In genomic region chr2:45851576-45852304, GRCh38 we compare ENCODE assay signal across 14 cellular contexts.
A peak's percentile ranks its signal among the peaks of the same experiment; 100 is the strongest.
DNase-seq lines count a peak whose midpoint lies in the region; ATAC-seq, FAIRE-seq and TF ChIP-seq lines count a peak whose summit lies in the region.
"Had no signal": no experiment of that assay in that cellular context is flagged by ENCODE, and none has a peak within 500 bp of the region (broad histone marks: within the 10 kb centered on the region; RNA-seq: fewer than 3 reads in every experiment).

No MANE protein-coding gene starts in this region.

- H3K4me1 ChIP-seq in A549 (peaks cover 10% of the 10 kb centered on the region), RWPE2 (ENCODE audit: insufficient read depth, poor library complexity, severe bottlenecking) (peaks cover 30% of the 10 kb centered on the region), foreskin keratinocyte (peaks cover 14% of the 10 kb centered on the region), testis (no peaks in the 10 kb centered on the region)
- H3K4me1 ChIP-seq: SJSA1 had no signal

- TF ChIP-seq CTCF in A549 (IDR thresholded peaks at IDR 0.05) = no peak
- no peak for TF ChIP-seq CTCF in RWPE2 (IDR thresholded peaks at IDR 0.05; ENCODE audit: poor library complexity, severe bottlenecking)
- TF ChIP-seq CTCF in foreskin keratinocyte (conservative IDR thresholded peaks at IDR 0.05) = no peak
- no peak for TF ChIP-seq CTCF in GM20000 (IDR thresholded peaks at IDR 0.05; ENCODE audit: extremely low read depth, missing control alignments)
- no peak for TF ChIP-seq CTCF in testis (IDR thresholded peaks at IDR 0.05)

- H3K27me3 ChIP-seq in RWPE2 (ENCODE audit: insufficient read depth, poor library complexity, severe bottlenecking) (no peaks in the 10 kb centered on the region), foreskin keratinocyte (no peaks in the 10 kb centered on the region), testis (no peaks in the 10 kb centered on the region)
- H3K27me3 ChIP-seq: SJSA1 had no signal

- H3K9me3 ChIP-seq in A549 = no peaks in the 10 kb centered on the region
- peaks cover 4% of the 10 kb centered on the region for H3K9me3 ChIP-seq in RWPE2 (ENCODE audit: severe bottlenecking)
- no peaks in the 10 kb centered on the region for H3K9me3 ChIP-seq in testis
- H3K9me3 ChIP-seq: SJSA1 had no signal

- TF ChIP-seq POLR2A in A549 (IDR thresholded peaks at IDR 0.05; ENCODE audit: low read length) (no peak), H54 (IDR thresholded peaks at IDR 0.05; ENCODE audit: low read depth, low read length) (no peak), testis (IDR thresholded peaks at IDR 0.05) (no peak)

- peak; percentile 15 to 40 for DNase-seq in A549 (ENCODE audit: low read depth in 1 of 2, low spot score in 1 of 2)
- DNase-seq in H54 (ENCODE audit: insufficient read length, low spot score) = peak; percentile 49
- peak; percentile 75 for DNase-seq in RWPE2 (ENCODE audit: low spot score)
- DNase-seq in foreskin keratinocyte = peak; percentile 51 to 72
- DNase-seq in GM20000 (ENCODE audit: low spot score) = no peak
- DNase-seq in testis = no peak
- no peak for DNase-seq in stimulated activated CD4-positive, alpha-beta T cell treated with anti-CD3 and anti-CD28 coated beads, Interleukin-2, amount 100 ng/mL, for 48 hours
- no peak for DNase-seq in stimulated activated CD4-positive, alpha-beta T cell treated with anti-CD3 and anti-CD28 coated beads, Interleukin-1b, Interleukin-23, amount 100 ng/mL, for 48 hours
- DNase-seq: activated CD4-positive, alpha-beta T cell treated with anti-CD3 and anti-CD28 coated beads, Interleukin-2, amount 50 U/mL, for 48 hours; midbrain; NCI-H1092 had no signal

- 0 out of 3 replicates have a peak overlapping the region, but pooled peaks have one; percentile 2 for H3K4me2 ChIP-seq in A549

- H3K4me3 ChIP-seq in A549 (no peak overlapping the region), RWPE2 (ENCODE audit: severe bottlenecking) (no peak overlapping the region), testis (no peak overlapping the region)
- H3K4me3 ChIP-seq: SJSA1, skin epidermis had no signal

- peak; percentile 45 to 80; a peak in 3 of 6 replicates for ATAC-seq in A549
- peak; percentile 94 for ATAC-seq in RWPE2 (ENCODE audit: low read depth)
- peak; percentile 73 for ATAC-seq in foreskin keratinocyte
- ATAC-seq: stimulated activated effector memory CD8-positive, alpha-beta T cell treated with anti-CD3 and anti-CD28 coated beads, Interleukin-12 subunit alpha, Interleukin-12 subunit beta, amount 100 ng/mL, for 72 hours had no signal

- FAIRE-seq in A549 (lab: Jason Lieb, UNC) = no peak
- FAIRE-seq in H54 (lab: Jason Lieb, UNC) = peak; percentile 20

- H3K36me3 ChIP-seq in RWPE2 (ENCODE audit: low read depth) (no peaks in the 10 kb centered on the region), testis (ENCODE audit: low read depth, missing control alignments) (no peaks in the 10 kb centered on the region)
- H3K36me3 ChIP-seq: SJSA1 had no signal

- no peak for TF ChIP-seq RAD21 in A549 (conservative IDR thresholded peaks at IDR 0.05 in 1 of 2, IDR thresholded peaks at IDR 0.05 in 1 of 2)

- no peak overlapping the region for H3K27ac ChIP-seq in A549
- H3K27ac ChIP-seq in RWPE2 (ENCODE audit: poor library complexity, severe bottlenecking) = peak overlapping the region; percentile 36
- no peak overlapping the region for H3K27ac ChIP-seq in foreskin keratinocyte
- H3K27ac ChIP-seq in testis = no peak overlapping the region
- H3K27ac ChIP-seq: SJSA1 had no signal

- intact Hi-C loops in testis (cut with DNase I; ENCODE audit: low total_unique reads) = no loop called here

- POLR2A ChIA-PET in A549 (lab: Yijun Ruan, JAX) = no interaction called here

- CTCF ChIA-PET in A549 (lab: Yijun Ruan, JAX) = interaction anchor here (0.6 to 1.6 kb wide), 4 partner anchors 10 to 31 kb away, joined by 3 to 4 read pairs (median 3); no protein-coding TSS in a partner anchor

- no peak for TF ChIP-seq EP300 in A549 (IDR thresholded peaks at IDR 0.05)

- WGBS in A549 (ENCODE audit: missing lambda C conversion rate) = 74% methylated on average over 11 of the region's 11 CpGs
- 85 to 86% methylated on average over 11 of the region's 11 CpGs for WGBS in testis, 2 donors

TF ChIP-seq in A549, 52 proteins besides CTCF, POLR2A, EP300 and RAD21:
- TF ChIP-seq FOSL2 (IDR thresholded peaks at IDR 0.05) = no peak
- TF ChIP-seq FOSL2 (CRISPR knock-in tag; IDR thresholded peaks at IDR 0.05) = 0 out of 2 replicates have a peak, but pooled peaks have one; percentile 8
- TF ChIP-seq MAX (IDR thresholded peaks at IDR 0.05) = no peak

Comparison
In these comparisons a context has a peak if more than half of its experiments do, and no peak if none do; other contexts are left out.
1. DNase-seq: peak in A549 (2 of 2), H54 (single experiment), RWPE2 (single experiment) and foreskin keratinocyte (2 of 2); none in GM20000 (single experiment), testis (single experiment), stimulated activated CD4-positive, alpha-beta T cell treated with anti-CD3 and anti-CD28 coated beads, Interleukin-2, amount 100 ng/mL, for 48 hours (0 of 2) and stimulated activated CD4-positive, alpha-beta T cell treated with anti-CD3 and anti-CD28 coated beads, Interleukin-1b, Interleukin-23, amount 100 ng/mL, for 48 hours (single experiment).
2. Peak in every context shown above with its lines, with median percentiles within 50 percentile points of each other: ATAC-seq.